In genomic region chr4:86935499-86935832, GRCh38 we compare ENCODE assay signal across 9 cellular contexts. TPM values are rescaled to one million over a fixed set of nuclear protein-coding genes. Genes with fewer than 3 reads are reported as not detected.
DNase-seq lines count a peak whose midpoint lies in the region; ATAC-seq and TF ChIP-seq lines count a peak whose summit lies in the region.
"Had no signal": no experiment of that assay in that cellular context is flagged by ENCODE, and none has a peak within 500 bp of the region (broad histone marks: within the 10 kb centered on the region; RNA-seq: fewer than 3 reads in every experiment).

No MANE protein-coding gene starts in this region.

- no peaks in the 10 kb centered on the region for H3K9me3 ChIP-seq in osteoblast (ENCODE audit: low read depth, low read length)

- H3K4me1 ChIP-seq in osteoblast (ENCODE audit: insufficient read depth, low read length) = peaks cover 31% of the 10 kb centered on the region

- peak; percentile 0 for ATAC-seq in HG02938 (IDR thresholded peaks at IDR 0.05; ENCODE audit: unreplicated experiment)
- no peak for ATAC-seq in HG02870 (IDR thresholded peaks at IDR 0.05; ENCODE audit: unreplicated experiment)
- ATAC-seq in GM21367 (IDR thresholded peaks at IDR 0.05; ENCODE audit: unreplicated experiment) = no peak

- CTCF ChIA-PET in BJ (lab: Yijun Ruan, JAX) = interaction anchor here (0.9 to 3.9 kb wide), 5 partner anchors 13 to 440 kb away, joined by 3 to 27 read pairs (median 6); no protein-coding TSS in a partner anchor

- no peak for DNase-seq in BJ (ENCODE audit: low read depth)
- peak; percentile 35 for DNase-seq in activated CD4-positive, alpha-beta T cell treated with anti-CD3 and anti-CD28 coated beads, Interleukin-2, amount 50 U/mL, for 1 hour
- DNase-seq in foreskin fibroblast = peak in 1 of 2 donors; percentile 23
- DNase-seq in osteoblast (ENCODE audit: insufficient read length, low spot score, missing footprints) = no peak
- DNase-seq in NCI-H1694 (lab: John Stamatoyannopoulos, UW) = no peak

- no peaks in the 10 kb centered on the region for H4K20me1 ChIP-seq in osteoblast (ENCODE audit: insufficient read depth, low read length)

- H3K4me3 ChIP-seq in BJ (ENCODE audit: low read depth, low read length) (peak overlapping the region; percentile 96), foreskin fibroblast (ENCODE audit: low read depth in 1 of 2, low read length in 2 of 2) (peak overlapping the region; percentile 64 to 83), osteoblast (ENCODE audit: insufficient read depth, low read length) (peak overlapping the region; percentile 92)

- H3K4me2 ChIP-seq in osteoblast (ENCODE audit: insufficient read depth, low read length) = peak overlapping the region; percentile 98

- H3K27ac ChIP-seq in osteoblast (ENCODE audit: low read depth, low read length) = peak overlapping the region; percentile 80

- H3K36me3 ChIP-seq in BJ (ENCODE audit: control insufficient read depth, insufficient read depth, low read length) (no peaks in the 10 kb centered on the region), osteoblast (ENCODE audit: insufficient read depth, low read length) (no peaks in the 10 kb centered on the region)

- H3K79me2 ChIP-seq in osteoblast (ENCODE audit: insufficient read depth, low read length) = peaks cover 35% of the 10 kb centered on the region

- H3K27me3 ChIP-seq in BJ (ENCODE audit: control insufficient read depth, insufficient read depth, low read length) (no peaks in the 10 kb centered on the region), osteoblast (ENCODE audit: insufficient read depth, low read length) (no peaks in the 10 kb centered on the region)

- H2AFZ ChIP-seq in osteoblast (ENCODE audit: low read length) = peak overlapping the region; percentile 93

- POLR2A ChIA-PET in BJ (lab: Charles Lee) = interaction anchor here (0.9 to 1.1 kb wide), 2 partner anchors 26 to 71 kb away, joined by 3 to 4 read pairs; no protein-coding TSS in a partner anchor

- TF ChIP-seq CTCF in BJ (IDR thresholded peaks at IDR 0.05; ENCODE audit: insufficient read depth, low read depth, low read length) (no peak), foreskin fibroblast (IDR thresholded peaks at IDR 0.05; ENCODE audit: low read depth, low read length) (no peak), osteoblast (IDR thresholded peaks at IDR 0.05; ENCODE audit: extremely low read depth, low read depth, low read length) (no peak)

RNA-seq across cellular contexts. Expression of gene AFF1, which starts 0.7 kb away (rescaled TPM):
- polyA plus RNA-seq in BJ (2011; rRNA removed) = 7.5 and 11.0 TPM in 2 replicates
- 37.4 and 49.1 TPM in 2 replicates for polyA minus RNA-seq in BJ (2011; rRNA and poly(A)+ RNA removed)
- 19.5 and 22.7 TPM in 2 replicates for total RNA-seq in osteoblast

RNA-seq across cellular contexts. Expression of gene C4orf36, which starts 43.2 kb away (rescaled TPM):
- polyA plus RNA-seq in BJ (2011; rRNA removed) = 3.0 and 3.1 TPM in 2 replicates
- polyA minus RNA-seq in BJ (2011; rRNA and poly(A)+ RNA removed) = 0.46 and 0.85 TPM in 2 replicates
- total RNA-seq in osteoblast = 0.72 and 0.88 TPM in 2 replicates
- total RNA-seq: glomerular endothelial cell had no signal
